In the genomic region with DNA sequence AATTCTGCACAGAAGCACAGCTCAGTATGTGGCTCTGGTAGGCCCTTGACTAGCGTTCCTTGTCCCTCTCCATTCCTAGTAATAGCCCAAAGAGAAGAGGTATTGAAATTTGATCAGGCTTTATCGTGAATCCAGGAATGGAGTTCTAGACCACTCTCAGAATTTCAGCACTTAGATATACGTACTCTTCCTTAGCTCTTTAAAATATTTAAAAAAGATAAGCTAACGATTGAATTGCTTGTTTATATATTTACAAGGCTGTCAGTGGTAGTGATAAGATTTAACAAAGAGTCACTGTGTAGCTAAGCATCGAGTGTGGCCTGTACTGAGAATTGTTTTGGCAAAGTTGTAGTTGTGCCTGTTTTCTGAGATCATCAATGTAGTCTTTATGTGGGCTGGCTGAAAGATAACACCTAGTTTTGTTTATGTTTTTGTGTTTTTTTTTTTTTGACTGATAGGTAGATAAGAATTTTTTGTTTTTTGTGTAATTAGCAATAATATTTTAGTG, we compare ENCODE assay signal across 1 cellular context.
TF ChIP-seq lines count a peak whose summit lies in the region.

No MANE protein-coding gene starts in this region.

TF ChIP-seq in GM12878, 131 proteins besides CTCF, POLR2A, EP300 and RAD21 (continued from another document):
- no peak for TF ChIP-seq MXI1 (IDR thresholded peaks at IDR 0.05; ENCODE audit: low read depth, low read length)
- no peak for TF ChIP-seq SMAD1 (IDR thresholded peaks at IDR 0.05; ENCODE audit: low read depth, partially characterized antibody)
- TF ChIP-seq RELA (IDR thresholded peaks at IDR 0.05; ENCODE audit: borderline replicate concordance, partially characterized antibody): no peak
- TF ChIP-seq, protein P1, sequence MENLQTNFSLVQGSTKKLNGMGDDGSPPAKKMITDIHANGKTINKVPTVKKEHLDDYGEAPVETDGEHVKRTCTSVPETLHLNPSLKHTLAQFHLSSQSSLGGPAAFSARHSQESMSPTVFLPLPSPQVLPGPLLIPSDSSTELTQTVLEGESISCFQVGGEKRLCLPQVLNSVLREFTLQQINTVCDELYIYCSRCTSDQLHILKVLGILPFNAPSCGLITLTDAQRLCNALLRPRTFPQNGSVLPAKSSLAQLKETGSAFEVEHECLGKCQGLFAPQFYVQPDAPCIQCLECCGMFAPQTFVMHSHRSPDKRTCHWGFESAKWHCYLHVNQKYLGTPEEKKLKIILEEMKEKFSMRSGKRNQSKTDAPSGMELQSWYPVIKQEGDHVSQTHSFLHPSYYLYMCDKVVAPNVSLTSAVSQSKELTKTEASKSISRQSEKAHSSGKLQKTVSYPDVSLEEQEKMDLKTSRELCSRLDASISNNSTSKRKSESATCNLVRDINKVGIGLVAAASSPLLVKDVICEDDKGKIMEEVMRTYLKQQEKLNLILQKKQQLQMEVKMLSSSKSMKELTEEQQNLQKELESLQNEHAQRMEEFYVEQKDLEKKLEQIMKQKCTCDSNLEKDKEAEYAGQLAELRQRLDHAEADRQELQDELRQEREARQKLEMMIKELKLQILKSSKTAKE (IDR thresholded peaks at IDR 0.05; ENCODE audit: low read depth, poor library complexity, severe bottlenecking): no peak
- no peak for TF ChIP-seq PKNOX1 (IDR thresholded peaks at IDR 0.05)
